Comparison of ENCODE assay signal across 8 cellular contexts in genomic region chr6:33249732-33250625, GRCh38. TPM values are rescaled to one million over a fixed set of nuclear protein-coding genes. Genes with fewer than 3 reads are reported as not detected.
DNase-seq lines count a peak whose midpoint lies in the region; ATAC-seq and TF ChIP-seq lines count a peak whose summit lies in the region.

No MANE protein-coding gene starts in this region.

- peaks cover 26 to 31% of the 10 kb centered on the region in 2 donors for H3K36me3 Mint-ChIP-seq in activated naive CD4-positive, alpha-beta T cell treated with anti-CD3 and anti-CD28 coated beads, Interleukin-2, amount 50 U/mL, for 72 hours

- intact Hi-C loops in left ventricle myocardium superior (cut with micrococcal nuclease): loop anchor here (5.0 to 10.0 kb wide), 2 partner anchors 88 to 235 kb away; no protein-coding TSS in a partner anchor

- in situ Hi-C loops in Caki2 (cut with HindIII; ENCODE audit: low pct_unique_long_range_greater_than_20kb, low sequenced_read_pairs): no loop called here

- no peak for TF ChIP-seq CTCF in HL-60 (IDR thresholded peaks at IDR 0.05; ENCODE audit: insufficient read depth, low read length)
- no peak for TF ChIP-seq CTCF in retinal pigment epithelial cell (conservative IDR thresholded peaks at IDR 0.05; ENCODE audit: low read depth, low read length)

- peak in 1 of 2 donors; percentile 25 for ATAC-seq in activated naive CD4-positive, alpha-beta T cell treated with anti-CD3 and anti-CD28 coated beads, Interleukin-2, amount 50 U/mL, for 72 hours
- peak; percentile 3 for ATAC-seq in left ventricle myocardium superior
- no peak for ATAC-seq in GM21423 (IDR thresholded peaks at IDR 0.05; ENCODE audit: unreplicated experiment)
- ATAC-seq in GM19455 (IDR thresholded peaks at IDR 0.05; ENCODE audit: unreplicated experiment): no peak
- ATAC-seq in GM19035 (IDR thresholded peaks at IDR 0.05; ENCODE audit: unreplicated experiment): no peak

- H3K4me3 ChIP-seq in HL-60 (replicated peaks; ENCODE audit: insufficient read depth, low read length) (peak overlapping the region; percentile 54), retinal pigment epithelial cell (ENCODE audit: low read length) (peak overlapping the region; percentile 65)

- H3K9me3 Mint-ChIP-seq in activated naive CD4-positive, alpha-beta T cell treated with anti-CD3 and anti-CD28 coated beads, Interleukin-2, amount 50 U/mL, for 72 hours: no peaks in the 10 kb centered on the region

- DNase-seq in Caki2 (ENCODE audit: low read depth): peak; percentile 64
- DNase-seq in HL-60 (ENCODE audit: low read depth in 1 of 2, low spot score in 1 of 2): no peak
- DNase-seq in activated naive CD4-positive, alpha-beta T cell treated with anti-CD3 and anti-CD28 coated beads, Interleukin-2, amount 50 U/mL, for 72 hours (ENCODE audit: low spot score in 2 of 2): peak in 1 of 2 donors; percentile 25
- DNase-seq in left ventricle myocardium superior: peak; percentile 32
- peak; percentile 36 for DNase-seq in retinal pigment epithelial cell (ENCODE audit: low read depth)

- H3K27ac ChIP-seq in HL-60 (replicated peaks): peak overlapping the region; percentile 75

- H3K27me3 ChIP-seq in HL-60 (ENCODE audit: insufficient read depth, poor library complexity, severe bottlenecking): peaks cover 2% of the 10 kb centered on the region

- peak overlapping the region; percentile 97 to 98 for H3K27ac Mint-ChIP-seq in activated naive CD4-positive, alpha-beta T cell treated with anti-CD3 and anti-CD28 coated beads, Interleukin-2, amount 50 U/mL, for 72 hours

RNA-seq across cellular contexts. Expression of gene VPS52, which starts 21.7 kb away (rescaled TPM):
- total RNA-seq in Caki2 (2014; rRNA removed; shearing (Covaris generic); ENCODE audit: low replicate concordance): 21.1 and 27.6 TPM in 2 replicates
- total RNA-seq in activated naive CD4-positive, alpha-beta T cell treated with anti-CD3 and anti-CD28 coated beads, Interleukin-2, amount 50 U/mL, for 72 hours: 10 to 100 TPM; 39.0 to 62.8 TPM
- 32.7 TPM for total RNA-seq in left ventricle myocardium superior

RNA-seq across cellular contexts. Expression of gene RPS18, which starts 21.9 kb away (rescaled TPM):
- total RNA-seq in Caki2 (2014; rRNA removed; shearing (Covaris generic); ENCODE audit: low replicate concordance): 3,205 and 3,207 TPM in 2 replicates
- 1,000 to 10,000 TPM; 3,809 to 4,545 TPM for total RNA-seq in activated naive CD4-positive, alpha-beta T cell treated with anti-CD3 and anti-CD28 coated beads, Interleukin-2, amount 50 U/mL, for 72 hours
- 931 TPM for total RNA-seq in left ventricle myocardium superior

RNA-seq across cellular contexts. Expression of gene B3GALT4, which starts 26.9 kb away (rescaled TPM):
- total RNA-seq in Caki2 (2014; rRNA removed; shearing (Covaris generic); ENCODE audit: low replicate concordance): not detected in 2 replicates
- total RNA-seq in activated naive CD4-positive, alpha-beta T cell treated with anti-CD3 and anti-CD28 coated beads, Interleukin-2, amount 50 U/mL, for 72 hours: 1 to 10 TPM; 3.7 to 5.9 TPM
- 6.9 TPM for total RNA-seq in left ventricle myocardium superior

RNA-seq across cellular contexts. Expression of gene WDR46, which starts 39.1 kb away (rescaled TPM):
- 92.5 and 98.2 TPM in 2 replicates for total RNA-seq in Caki2 (2014; rRNA removed; shearing (Covaris generic); ENCODE audit: low replicate concordance)
- 10 to 100 TPM; 73.7 to 81.5 TPM for total RNA-seq in activated naive CD4-positive, alpha-beta T cell treated with anti-CD3 and anti-CD28 coated beads, Interleukin-2, amount 50 U/mL, for 72 hours
- 15.1 TPM for total RNA-seq in left ventricle myocardium superior

RNA-seq across cellular contexts. Expression of gene PFDN6, which starts 39.4 kb away (rescaled TPM):
- total RNA-seq in Caki2 (2014; rRNA removed; shearing (Covaris generic); ENCODE audit: low replicate concordance): 151 and 264 TPM in 2 replicates
- total RNA-seq in activated naive CD4-positive, alpha-beta T cell treated with anti-CD3 and anti-CD28 coated beads, Interleukin-2, amount 50 U/mL, for 72 hours: 100 to 1,000 TPM in 1 of 2 donors, 10 to 100 TPM in 1; 92.9 to 103 TPM
- 57.3 TPM for total RNA-seq in left ventricle myocardium superior

Comparison
In these comparisons a context has a peak if more than half of its experiments do, and no peak if none do; other contexts are left out.
1. DNase-seq: peak in Caki2 (single experiment), left ventricle myocardium superior (single experiment) and retinal pigment epithelial cell (single experiment); none in HL-60 (0 of 2).